In genomic region chr17:77429985-77430752, GRCh38 we compare ENCODE assay signal across 1 cellular context.
TF ChIP-seq lines count a peak whose summit lies in the region.

No MANE protein-coding gene starts in this region.

TF ChIP-seq in HepG2, 621 proteins besides CTCF, POLR2A, EP300 and RAD21 (continued from another document and continues in another):
- TF ChIP-seq PRDM15 (CRISPR knock-in tag; IDR thresholded peaks at IDR 0.05) (no peak), ZBTB46 (CRISPR knock-in tag; IDR thresholded peaks at IDR 0.05; ENCODE audit: borderline replicate concordance) (no peak), TBX3 (IDR thresholded peaks at IDR 0.05; ENCODE audit: borderline replicate concordance) (peak; percentile 33; the same call in 1 of the 2 replicates), ATF7-NPFF (CRISPR knock-in tag; IDR thresholded peaks at IDR 0.05; ENCODE audit: low read depth) (peak; percentile 66), ZMAT3 (CRISPR knock-in tag; conservative IDR thresholded peaks at IDR 0.05) (peak; percentile 76; the same call in 1 of the 2 replicates), ZNF607 (CRISPR knock-in tag; IDR thresholded peaks at IDR 0.05; ENCODE audit: borderline replicate concordance) (no peak), SNAPC2 (CRISPR knock-in tag; IDR thresholded peaks at IDR 0.05) (no peak), FOXP4 (CRISPR knock-in tag; IDR thresholded peaks at IDR 0.05) (no peak; the same call in 1 of the 2 replicates), KLF16 (CRISPR knock-in tag; IDR thresholded peaks at IDR 0.05) (peak in 1 of 2 experiments; percentile 82; a peak in 2 of 4 replicates), RFX5 (IDR thresholded peaks at IDR 0.05; ENCODE audit: low read depth, low read length) (no peak), TSC22D2 (CRISPR knock-in tag; IDR thresholded peaks at IDR 0.05; ENCODE audit: borderline replicate concordance) (peak; percentile 42; the same call in 1 of the 2 replicates), ZFY (CRISPR knock-in tag; IDR thresholded peaks at IDR 0.05) (peak; percentile 46; the same call in 1 of the 2 replicates), PRPF4 (IDR thresholded peaks at IDR 0.05; ENCODE audit: low read depth, low read length, poor library complexity, severe bottlenecking) (peak; percentile 34), ZNF563 (CRISPR knock-in tag; IDR thresholded peaks at IDR 0.05) (no peak), RFXAP (CRISPR knock-in tag; IDR thresholded peaks at IDR 0.05; ENCODE audit: borderline replicate concordance) (peak; percentile 72; the same call in 1 of the 2 replicates), XRCC5 (optimal IDR thresholded peaks at IDR 0.05; ENCODE audit: low read length) (peak; percentile 96), FOSL2 (CRISPR knock-in tag; IDR thresholded peaks at IDR 0.05) (peak; percentile 91), NPAS2 (CRISPR knock-in tag; IDR thresholded peaks at IDR 0.05; ENCODE audit: borderline replicate concordance) (no peak), ZNF713 (CRISPR knock-in tag; IDR thresholded peaks at IDR 0.05) (no peak), ZNF343 (CRISPR knock-in tag; IDR thresholded peaks at IDR 0.05) (no peak), THAP7 (CRISPR knock-in tag; IDR thresholded peaks at IDR 0.05) (peak; percentile 76; the same call in 1 of the 2 replicates), ZBTB49 (CRISPR knock-in tag; IDR thresholded peaks at IDR 0.05; ENCODE audit: borderline replicate concordance) (no peak), ZSCAN22 (CRISPR knock-in tag; IDR thresholded peaks at IDR 0.05) (no peak), KLF15 (CRISPR knock-in tag; IDR thresholded peaks at IDR 0.05; ENCODE audit: borderline replicate concordance) (no peak), ONECUT2 (CRISPR knock-in tag; IDR thresholded peaks at IDR 0.05) (no peak), ZNF264 (CRISPR knock-in tag; IDR thresholded peaks at IDR 0.05) (0 out of 2 replicates have a peak, but pooled peaks have one; percentile 21), ZNF484 (CRISPR knock-in tag; IDR thresholded peaks at IDR 0.05; ENCODE audit: borderline replicate concordance, low read depth) (no peak), PBX2 (CRISPR knock-in tag; IDR thresholded peaks at IDR 0.05) (peak; percentile 17; the same call in 1 of the 2 replicates), ZNF441 (CRISPR knock-in tag; IDR thresholded peaks at IDR 0.05; ENCODE audit: borderline replicate concordance) (peak; percentile 66; the same call in 1 of the 2 replicates), JUND (CRISPR knock-in tag; IDR thresholded peaks at IDR 0.05) (peak; percentile 79; the same call in 1 of the 2 replicates), KMT2B (CRISPR knock-in tag; IDR thresholded peaks at IDR 0.05) (no peak), CHCHD3 (CRISPR knock-in tag; IDR thresholded peaks at IDR 0.05) (no peak), ELF1 (CRISPR knock-in tag; IDR thresholded peaks at IDR 0.05) (no peak; the same call in none of the 2 replicates), TOE1 (CRISPR knock-in tag; IDR thresholded peaks at IDR 0.05) (0 out of 2 replicates have a peak, but pooled peaks have one; percentile 68), GFI1 (CRISPR knock-in tag; IDR thresholded peaks at IDR 0.05; ENCODE audit: borderline replicate concordance) (peak; percentile 80), RCOR2 (CRISPR knock-in tag; IDR thresholded peaks at IDR 0.05) (peak; percentile 77), PHF21A (CRISPR knock-in tag; IDR thresholded peaks at IDR 0.05) (peak; percentile 91), BATF2 (CRISPR knock-in tag; IDR thresholded peaks at IDR 0.05) (no peak), ZBTB38 (CRISPR knock-in tag; IDR thresholded peaks at IDR 0.05) (peak; percentile 99), MIER3 (CRISPR knock-in tag; IDR thresholded peaks at IDR 0.05; ENCODE audit: borderline replicate concordance) (peak; percentile 81; the same call in 1 of the 2 replicates), TEAD3 (CRISPR knock-in tag; optimal IDR thresholded peaks at IDR 0.05; ENCODE audit: borderline replicate concordance) (peak; percentile 91), NCOR1 (IDR thresholded peaks at IDR 0.05; ENCODE audit: borderline replicate concordance, low read length) (peak; percentile 52; the same call in 1 of the 2 replicates), ZNF776 (CRISPR knock-in tag; IDR thresholded peaks at IDR 0.05) (0 out of 2 replicates have a peak, but pooled peaks have one; percentile 8), SIN3A (IDR thresholded peaks at IDR 0.05; ENCODE audit: borderline replicate concordance, low read depth, low read length) (peak; percentile 88; the same call in 1 of the 2 replicates), TCF7 (IDR thresholded peaks at IDR 0.05; ENCODE audit: low read depth) (peak; percentile 35; the same call in 1 of the 2 replicates), ZNF615 (CRISPR knock-in tag; IDR thresholded peaks at IDR 0.05; ENCODE audit: borderline replicate concordance) (peak; percentile 21; the same call in 1 of the 2 replicates), KMT2A (CRISPR knock-in tag; IDR thresholded peaks at IDR 0.05) (peak; percentile 65), ZNF660 (CRISPR knock-in tag; IDR thresholded peaks at IDR 0.05; ENCODE audit: borderline replicate concordance, low read depth) (no peak), CREM (IDR thresholded peaks at IDR 0.05) (peak; percentile 65; the same call in 1 of the 2 replicates), CREM (CRISPR knock-in tag; IDR thresholded peaks at IDR 0.05) (no peak), SOX5 (CRISPR knock-in tag; IDR thresholded peaks at IDR 0.05; ENCODE audit: borderline replicate concordance) (peak; percentile 67), CSRNP1 (CRISPR knock-in tag; IDR thresholded peaks at IDR 0.05) (no peak), ZNF432 (CRISPR knock-in tag; IDR thresholded peaks at IDR 0.05; ENCODE audit: borderline replicate concordance) (no peak), HHEX (CRISPR knock-in tag; IDR thresholded peaks at IDR 0.05) (no peak)
